Comparison of ENCODE assay signal across 8 cellular contexts in genomic region chr3:184156522-184156955, GRCh38. TPM values are rescaled to one million over a fixed set of nuclear protein-coding genes. Genes with fewer than 3 reads are reported as not detected.
DNase-seq lines count a peak whose midpoint lies in the region; ATAC-seq and TF ChIP-seq lines count a peak whose summit lies in the region.

No MANE protein-coding gene starts in this region.

- H3K27ac ChIP-seq in rectal smooth muscle tissue (ENCODE audit: low read depth, low read length) = peak overlapping the region; percentile 93

- no peak for ATAC-seq in GM18519 (IDR thresholded peaks at IDR 0.05; ENCODE audit: low FRiP score, unreplicated experiment)

- TF ChIP-seq CTCF in LNCaP clone FGC (IDR thresholded peaks at IDR 0.05; ENCODE audit: control insufficient read depth, extremely low read depth, insufficient read depth) (no peak), astrocyte of the cerebellum (IDR thresholded peaks at IDR 0.05; ENCODE audit: low read depth, low read length, missing control alignments) (no peak)

- H3K4me1 ChIP-seq in rectal smooth muscle tissue (ENCODE audit: control insufficient read depth, insufficient read depth, low read length) = peaks cover 22% of the 10 kb centered on the region

- peak overlapping the region; percentile 99 for H3K4me3 ChIP-seq in LNCaP clone FGC (ENCODE audit: low read depth, low read length)
- H3K4me3 ChIP-seq in astrocyte of the cerebellum (ENCODE audit: low read depth, low read length) = peak overlapping the region; percentile 84
- peak overlapping the region; percentile 96 for H3K4me3 ChIP-seq in rectal smooth muscle tissue (ENCODE audit: low read length)

- H3K9ac ChIP-seq in rectal smooth muscle tissue (ENCODE audit: low read length) = peak overlapping the region; percentile 74

- H3K36me3 ChIP-seq in rectal smooth muscle tissue (ENCODE audit: control insufficient read depth, insufficient read depth, low read length) = no peaks in the 10 kb centered on the region

- H3K27me3 ChIP-seq in rectal smooth muscle tissue (ENCODE audit: control insufficient read depth, insufficient read depth, low read length) = no peaks in the 10 kb centered on the region

- DNase-seq in Daoy (ENCODE audit: low read depth) = peak; percentile 42
- DNase-seq in LNCaP clone FGC (ENCODE audit: low read depth) = no peak
- DNase-seq in astrocyte of the cerebellum (ENCODE audit: low read depth) = no peak
- peak in 42 of 51 donors; percentile 8 to 70 (median 43) for DNase-seq in hypothalamus (lab: John Stamatoyannopoulos, UW)
- DNase-seq in NAMALWA (ENCODE audit: low spot score) = no peak
- DNase-seq in NCI-H2196 treated with DMSO at 0.1 percent for 48 hours (lab: John Stamatoyannopoulos, UW; ENCODE audit: unreplicated experiment) = no peak

- in situ Hi-C loops in astrocyte of the cerebellum (cut with HindIII; ENCODE audit: low sequenced_read_pairs) = no loop called here

RNA-seq across cellular contexts. Expression of gene DVL3, which starts 1.4 kb away (rescaled TPM):
- total RNA-seq in Daoy (2014; rRNA removed; shearing (Covaris generic)) = 28.1 and 28.3 TPM in 2 replicates

RNA-seq across cellular contexts. Expression of gene AP2M1, which starts 18.1 kb away (rescaled TPM):
- total RNA-seq in Daoy (2014; rRNA removed; shearing (Covaris generic)) = 397 and 510 TPM in 2 replicates

RNA-seq across cellular contexts. Expression of gene EIF2B5, which starts 21.4 kb away (rescaled TPM):
- 53.5 and 57.9 TPM in 2 replicates for total RNA-seq in Daoy (2014; rRNA removed; shearing (Covaris generic))

RNA-seq across cellular contexts. Expression of gene ABCF3, which starts 29.5 kb away (rescaled TPM):
- 26.9 and 28.1 TPM in 2 replicates for total RNA-seq in Daoy (2014; rRNA removed; shearing (Covaris generic))

RNA-seq across cellular contexts. Expression of gene HTR3E, which starts 59.7 kb away (rescaled TPM):
- not detected in 2 replicates for total RNA-seq in Daoy (2014; rRNA removed; shearing (Covaris generic))

Comparison
In these comparisons a context has a peak if more than half of its experiments do, and no peak if none do; other contexts are left out.
1. DNase-seq: peak in Daoy (single experiment) and hypothalamus (42 of 51); none in LNCaP clone FGC (single experiment), astrocyte of the cerebellum (single experiment), NAMALWA (single experiment) and NCI-H2196 treated with DMSO at 0.1 percent for 48 hours (single experiment).
2. Peak in every context shown above with its lines, with median percentiles within 50 percentile points of each other: H3K4me3 ChIP-seq.